Comparison of ENCODE assay signal across 10 cellular contexts in the genomic region with DNA sequence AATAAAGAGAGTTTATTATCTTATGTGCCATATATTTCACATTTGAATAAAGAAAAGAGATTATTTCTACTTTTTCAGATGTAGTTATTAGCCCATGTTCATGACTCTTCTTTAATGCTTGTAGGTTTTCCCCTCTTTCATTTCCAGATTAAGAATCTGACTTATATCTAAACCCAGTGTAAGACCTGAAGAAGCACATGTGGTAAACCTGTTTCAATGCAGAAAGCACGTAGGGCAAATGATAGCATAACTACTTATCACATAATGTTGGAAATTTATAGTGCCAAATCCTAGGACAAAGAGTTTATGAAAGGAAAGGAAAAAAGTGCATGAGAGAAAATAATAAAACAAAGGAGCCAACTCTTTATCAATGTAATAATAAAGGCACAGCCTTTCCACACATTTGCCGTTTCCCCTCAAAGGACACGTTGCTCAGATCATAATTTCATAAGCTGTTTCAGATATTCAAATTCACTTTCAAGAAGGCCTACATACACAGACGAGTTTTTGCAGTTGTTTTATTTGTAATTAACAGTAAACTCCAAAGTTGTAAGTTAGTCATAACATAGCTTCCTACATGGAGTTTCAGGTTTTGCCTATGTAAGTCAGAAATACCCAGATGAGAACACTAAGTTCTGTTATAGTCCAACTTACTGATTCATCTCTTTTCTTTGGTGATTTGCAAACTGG.
A peak's percentile ranks its signal among the peaks of the same experiment; 100 is the strongest.
DNase-seq lines count a peak whose midpoint lies in the region; ATAC-seq and TF ChIP-seq lines count a peak whose summit lies in the region.
"Had no signal": no experiment of that assay in that cellular context is flagged by ENCODE, and none has a peak within 500 bp of the region (broad histone marks: within the 10 kb centered on the region; RNA-seq: fewer than 3 reads in every experiment).

No MANE protein-coding gene starts in this region.

- no peaks in the 10 kb centered on the region for H3K79me2 ChIP-seq in GM23248 (ENCODE audit: insufficient read depth)

- H3F3A ChIP-seq in GM23248 (ENCODE audit: insufficient read depth), result no peaks in the 10 kb centered on the region

- H3K27me3 ChIP-seq in upper lobe of right lung (no peaks in the 10 kb centered on the region), GM23248 (replicated peaks; ENCODE audit: insufficient read depth) (no peaks in the 10 kb centered on the region), breast epithelium (no peaks in the 10 kb centered on the region)
- H3K27me3 ChIP-seq: neutrophil had no signal

- H3K36me3 ChIP-seq in upper lobe of right lung (no peaks in the 10 kb centered on the region), GM23248 (ENCODE audit: low read depth) (no peaks in the 10 kb centered on the region), breast epithelium (no peaks in the 10 kb centered on the region)
- H3K36me3 ChIP-seq: neutrophil had no signal

- no peak for TF ChIP-seq POLR2A in breast epithelium (IDR thresholded peaks at IDR 0.05)

- no peak overlapping the region for H2AFZ ChIP-seq in GM23248

- H3K36me3 Mint-ChIP-seq in natural killer cell treated with Interleukin-12 subunit alpha and Interleukin-12 subunit beta and Interleukin-15 and Interleukin-18, amount 100 ng/mL, for 72 hours, result peaks cover 4% of the 10 kb centered on the region
- no peaks in the 10 kb centered on the region for H3K36me3 Mint-ChIP-seq in natural killer cell

- peak overlapping the region in 1 of 2 donors; percentile 89 for H3K27ac Mint-ChIP-seq in natural killer cell treated with Interleukin-12 subunit alpha and Interleukin-12 subunit beta and Interleukin-15 and Interleukin-18, amount 100 ng/mL, for 72 hours
- no peak overlapping the region for H3K27ac Mint-ChIP-seq in natural killer cell

- no peak overlapping the region for H3K4me2 ChIP-seq in GM23248 (ENCODE audit: unreplicated experiment)

- H3K4me1 Mint-ChIP-seq in natural killer cell treated with Interleukin-12 subunit alpha and Interleukin-12 subunit beta and Interleukin-15 and Interleukin-18, amount 100 ng/mL, for 72 hours (ENCODE audit: low read depth in 2 of 2), result peaks cover 0 to 25% of the 10 kb centered on the region in 2 donors
- no peaks in the 10 kb centered on the region for H3K4me1 Mint-ChIP-seq in natural killer cell

- no peaks in the 10 kb centered on the region for H4K20me1 ChIP-seq in GM23248 (ENCODE audit: insufficient read depth)

- TF ChIP-seq CTCF in natural killer cell (IDR thresholded peaks at IDR 0.05), result no peak
- TF ChIP-seq CTCF in upper lobe of right lung (IDR thresholded peaks at IDR 0.05), result no peak
- no peak for TF ChIP-seq CTCF in RWPE1 (conservative IDR thresholded peaks at IDR 0.05; ENCODE audit: low read depth)
- TF ChIP-seq CTCF in breast epithelium (IDR thresholded peaks at IDR 0.05), result no peak

- intact Hi-C loops in natural killer cell (cut with micrococcal nuclease) (no loop called here), upper lobe of right lung (cut with DNase I) (no loop called here), breast epithelium (cut with DNase I; ENCODE audit: low total_unique reads) (no loop called here)

- no peak overlapping the region for H3K4me3 ChIP-seq in upper lobe of right lung
- H3K4me3 ChIP-seq in GM23248, result no peak overlapping the region
- H3K4me3 ChIP-seq in breast epithelium, result no peak overlapping the region

- peak overlapping the region; percentile 46 for H3K4me3 Mint-ChIP-seq in natural killer cell treated with Interleukin-12 subunit alpha and Interleukin-12 subunit beta and Interleukin-15 and Interleukin-18, amount 100 ng/mL, for 72 hours
- no peak overlapping the region for H3K4me3 Mint-ChIP-seq in natural killer cell

- peaks cover 3% of the 10 kb centered on the region for H3K9me3 Mint-ChIP-seq in natural killer cell treated with Interleukin-12 subunit alpha and Interleukin-12 subunit beta and Interleukin-15 and Interleukin-18, amount 100 ng/mL, for 72 hours
- H3K9me3 Mint-ChIP-seq in natural killer cell, result peaks cover 0 to 2% of the 10 kb centered on the region in 2 donors

- CTCF ChIA-PET in RWPE1 (lab: Yijun Ruan, JAX), result interaction anchor here (0.6 kb wide), 1 partner anchor 68 kb away, joined by 3 read pairs; no protein-coding TSS in a partner anchor

- 89 to 93% methylated on average over 4 of the region's 4 CpGs for WGBS in GM23248 (ENCODE audit: low coverage in 1 of 2, low lambda C conversion rate in 2 of 2, missing lambda C conversion rate in 2 of 2), 2 experiments

- peak; percentile 77 to 91 for ATAC-seq in natural killer cell treated with Interleukin-12 subunit alpha and Interleukin-12 subunit beta and Interleukin-15 and Interleukin-18, amount 100 ng/mL, for 72 hours
- ATAC-seq in natural killer cell, result no peak
- ATAC-seq in GM21737 (IDR thresholded peaks at IDR 0.05; ENCODE audit: unreplicated experiment), result peak; percentile 91
- ATAC-seq in HG03354 (IDR thresholded peaks at IDR 0.05; ENCODE audit: poor library complexity, severe bottlenecking, unreplicated experiment), result peak; percentile 92
- no peak for ATAC-seq in upper lobe of right lung

- DNase-seq in natural killer cell treated with Interleukin-12 subunit alpha and Interleukin-12 subunit beta and Interleukin-15 and Interleukin-18, amount 100 ng/mL, for 72 hours (ENCODE audit: low spot score), result no peak
- DNase-seq in natural killer cell (no peak), upper lobe of right lung (no peak), GM23248 (no peak), RWPE1 (ENCODE audit: low spot score) (no peak), breast epithelium (ENCODE audit: low spot score in 2 of 2) (no peak)
- DNase-seq: NCI-H510A had no signal

- H3K9ac ChIP-seq in GM23248, result no peak overlapping the region

- in situ Hi-C loops in GM23248 (cut with MboI), result no loop called here

- H3K9me2 ChIP-seq in GM23248 (ENCODE audit: insufficient read depth), result no peaks in the 10 kb centered on the region

- POLR2A ChIA-PET in RWPE1 (lab: Yijun Ruan, JAX; ENCODE audit: low non-redundant PET), result no interaction called here

- H3K4me1 ChIP-seq in upper lobe of right lung (no peaks in the 10 kb centered on the region), GM23248 (ENCODE audit: insufficient read depth) (no peaks in the 10 kb centered on the region), breast epithelium (no peaks in the 10 kb centered on the region)

- H3K27ac ChIP-seq in upper lobe of right lung (no peak overlapping the region), GM23248 (no peak overlapping the region), RWPE1 (no peak overlapping the region), breast epithelium (no peak overlapping the region)
- H3K27ac ChIP-seq: neutrophil had no signal

- H3K27me3 Mint-ChIP-seq in natural killer cell treated with Interleukin-12 subunit alpha and Interleukin-12 subunit beta and Interleukin-15 and Interleukin-18, amount 100 ng/mL, for 72 hours, result peaks cover 0 to 12% of the 10 kb centered on the region in 2 donors
- no peaks in the 10 kb centered on the region for H3K27me3 Mint-ChIP-seq in natural killer cell (ENCODE audit: low read depth in 2 of 2)

- no peaks in the 10 kb centered on the region for H3K9me3 ChIP-seq in upper lobe of right lung
- H3K9me3 ChIP-seq in GM23248 (ENCODE audit: low read depth), result no peaks in the 10 kb centered on the region
- no peaks in the 10 kb centered on the region for H3K9me3 ChIP-seq in breast epithelium
- H3K9me3 ChIP-seq: neutrophil had no signal

Comparison
In these comparisons a context has a peak if more than half of its experiments do, and no peak if none do; other contexts are left out.
1. ATAC-seq: peak in natural killer cell treated with Interleukin-12 subunit alpha and Interleukin-12 subunit beta and Interleukin-15 and Interleukin-18, amount 100 ng/mL, for 72 hours (2 of 2), GM21737 (single experiment) and HG03354 (single experiment); none in natural killer cell (0 of 3) and upper lobe of right lung (single experiment).